ENCODE assay signal across 8 cellular contexts in the genomic region with DNA sequence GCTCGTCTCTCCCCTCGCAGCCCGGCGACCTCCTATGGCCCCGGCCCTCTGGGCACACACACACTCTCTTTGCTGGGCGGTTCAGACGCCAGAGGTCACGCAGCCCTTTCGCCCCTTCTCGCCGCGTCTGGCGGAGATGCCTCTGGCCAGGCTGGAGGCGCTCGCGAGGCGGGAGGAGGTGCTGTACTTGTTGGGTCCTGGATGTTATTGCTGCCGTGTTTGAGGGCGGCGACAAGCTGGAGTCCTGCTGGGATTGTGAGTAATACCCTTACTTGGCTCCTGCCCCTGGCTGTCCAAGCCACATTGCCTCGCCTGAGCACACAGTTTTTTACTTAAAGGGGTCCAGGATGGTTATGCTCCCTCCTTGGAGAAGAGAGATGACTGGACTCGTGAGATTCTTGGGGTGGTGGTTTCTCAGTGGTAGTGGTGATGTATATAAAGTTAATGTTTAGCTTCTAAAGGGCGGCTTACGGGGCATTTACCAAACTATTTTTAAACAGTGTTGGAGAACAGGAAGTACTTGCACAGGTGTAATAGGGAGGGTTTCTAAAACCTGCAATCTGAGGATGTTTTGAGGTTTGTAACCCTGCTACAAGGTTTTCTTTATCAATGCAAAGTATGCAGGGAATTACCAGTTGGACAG. TPM values are rescaled to one million over a fixed set of nuclear protein-coding genes. Genes with fewer than 3 reads are reported as not detected.
DNase-seq lines count a peak whose midpoint lies in the region; ATAC-seq and TF ChIP-seq lines count a peak whose summit lies in the region.

No MANE protein-coding gene starts in this region.

- peak overlapping the region; percentile 88 for H3K4me3 ChIP-seq in choroid plexus epithelial cell (ENCODE audit: low read depth, low read length)
- H3K4me3 ChIP-seq in kidney epithelial cell (ENCODE audit: low read depth, low read length) = peak overlapping the region; percentile 62

- no peaks in the 10 kb centered on the region for H3K27me3 ChIP-seq in kidney epithelial cell (ENCODE audit: control insufficient read depth, insufficient read depth, low read length)

- no peaks in the 10 kb centered on the region for H3K36me3 ChIP-seq in kidney epithelial cell (ENCODE audit: control insufficient read depth, insufficient read depth, low read length)

- peak; percentile 23 for ATAC-seq in GM18520 (IDR thresholded peaks at IDR 0.05; ENCODE audit: unreplicated experiment)
- ATAC-seq in HG03064 (IDR thresholded peaks at IDR 0.05; ENCODE audit: low read depth, unreplicated experiment) = peak; percentile 52

- DNase-seq in A172 (ENCODE audit: low spot score) (peak; percentile 90), NCI-H2196 treated with DMSO at 0.1 percent for 48 hours (lab: John Stamatoyannopoulos, UW; ENCODE audit: unreplicated experiment) (peak; percentile 18), choroid plexus epithelial cell (ENCODE audit: low read depth) (peak; percentile 98), kidney epithelial cell (ENCODE audit: low read depth) (peak; percentile 87)
- peak; percentile 25 to 45 (median 38) for DNase-seq in activated CD4-positive, CD25-positive, alpha-beta regulatory T cell (lab: John Stamatoyannopoulos, UW)
- peak; percentile 38 to 54 for DNase-seq in stimulated activated CD4-positive, alpha-beta T cell treated with anti-CD3 and anti-CD28 coated beads, Interleukin-15, amount 100 ng/mL, for 48 hours (ENCODE audit: low read depth in 2 of 2)

- TF ChIP-seq CTCF in choroid plexus epithelial cell (conservative IDR thresholded peaks at IDR 0.05; ENCODE audit: low read depth, low read length) (peak; percentile 59), kidney epithelial cell (IDR thresholded peaks at IDR 0.05; ENCODE audit: insufficient read depth, low read length, poor library complexity, severe bottlenecking) (peak; percentile 47)

RNA-seq across cellular contexts. Expression of gene USP53, which starts 0.6 kb away (rescaled TPM):
- total RNA-seq in A172 (2014; rRNA removed; shearing (Covaris generic)) = 7.6 and 16.9 TPM in 2 replicates
- total RNA-seq in kidney epithelial cell = 30.7 and 32.8 TPM in 2 replicates

Comparison
In these comparisons a context has a peak if more than half of its experiments do, and no peak if none do; other contexts are left out.
1. Peak in every context shown above with its lines: DNase-seq, ATAC-seq and H3K4me3 ChIP-seq.
2. DNase-seq: peak in every context shown above with its lines; median percentile 98 in choroid plexus epithelial cell; 90 in A172; 87 in kidney epithelial cell; 46 in stimulated activated CD4-positive, alpha-beta T cell treated with anti-CD3 and anti-CD28 coated beads, Interleukin-15, amount 100 ng/mL, for 48 hours; 38 in activated CD4-positive, CD25-positive, alpha-beta regulatory T cell; 18 in NCI-H2196 treated with DMSO at 0.1 percent for 48 hours.